In genomic region chr15:63857459-63857856, GRCh38 we compare ENCODE assay signal across 19 cellular contexts. TPM values are rescaled to one million over a fixed set of nuclear protein-coding genes. Genes with fewer than 3 reads are reported as not detected.
DNase-seq lines count a peak whose midpoint lies in the region; ATAC-seq, FAIRE-seq and TF ChIP-seq lines count a peak whose summit lies in the region.
"Had no signal": no experiment of that assay in that cellular context is flagged by ENCODE, and none has a peak within 500 bp of the region (broad histone marks: within the 10 kb centered on the region; RNA-seq: fewer than 3 reads in every experiment).

No MANE protein-coding gene starts in this region.

- H3K36me3 ChIP-seq in cardiac muscle cell (no peaks in the 10 kb centered on the region), astrocyte (ENCODE audit: insufficient read depth, low read length) (no peaks in the 10 kb centered on the region), mesenchymal stem cell (ENCODE audit: control insufficient read depth in 1 of 2, insufficient read depth in 2 of 2, low read depth in 1 of 2, low read length in 2 of 2) (no peaks in the 10 kb centered on the region), uterus (no peaks in the 10 kb centered on the region)
- H3K36me3 ChIP-seq: adrenal gland, SJCRH30 had no signal

- FAIRE-seq in astrocyte (lab: Jason Lieb, UNC) = no peak
- FAIRE-seq: D721Med had no signal

- no peak overlapping the region for H2AK5ac ChIP-seq in mesenchymal stem cell (ENCODE audit: low read length, severe bottlenecking)

- H4K91ac ChIP-seq in mesenchymal stem cell (ENCODE audit: low read length) = peak overlapping the region; percentile 29

- H4K8ac ChIP-seq in mesenchymal stem cell (ENCODE audit: low read length) = peak overlapping the region; percentile 32

- TF ChIP-seq CTCF in cardiac muscle cell (IDR thresholded peaks at IDR 0.05; ENCODE audit: low read depth, low read length) (no peak), astrocyte (IDR thresholded peaks at IDR 0.05; ENCODE audit: insufficient read depth, low read depth, low read length) (no peak), uterus (IDR thresholded peaks at IDR 0.05) (no peak)

- H3K4ac ChIP-seq in mesenchymal stem cell (ENCODE audit: low read depth in 1 of 2, low read length in 2 of 2) = no peak overlapping the region

- H3K79me2 ChIP-seq in astrocyte (ENCODE audit: insufficient read depth, low read length) = no peaks in the 10 kb centered on the region

- H3K23ac ChIP-seq in mesenchymal stem cell (ENCODE audit: low read length in 2 of 2) = no peak overlapping the region

- no peak overlapping the region for H2BK12ac ChIP-seq in mesenchymal stem cell (ENCODE audit: low read length in 2 of 2)

- WGBS in mesenchymal stem cell = 66% methylated on average over 3 of the region's 3 CpGs

- H3K27me3 Mint-ChIP-seq in astrocyte (ENCODE audit: low read depth, unreplicated experiment) = peaks cover 8% of the 10 kb centered on the region
- H3K27me3 Mint-ChIP-seq: stimulated activated naive CD8-positive, alpha-beta T cell treated with anti-CD3 and anti-CD28 coated beads, Interleukin-15, Interleukin-2, amounts not matched to agents 100 ng/mL and 50 ng/mL, for 24 hours had no signal

- H3K4me1 Mint-ChIP-seq in astrocyte (ENCODE audit: low read depth, unreplicated experiment) = peaks cover 16% of the 10 kb centered on the region

- H3K27ac ChIP-seq in cardiac muscle cell = peak overlapping the region; percentile 2
- peak overlapping the region; percentile 23 for H3K27ac ChIP-seq in astrocyte (ENCODE audit: low read depth, low read length)
- H3K27ac ChIP-seq in mesenchymal stem cell (ENCODE audit: low read length, poor library complexity, severe bottlenecking) = no peak overlapping the region
- peak overlapping the region; percentile 33 to 54 for H3K27ac ChIP-seq in uterus
- H3K27ac ChIP-seq: adrenal gland, epithelial cell of prostate, SJCRH30 had no signal

- intact Hi-C loops in Right ventricle myocardium superior (cut with DNase I) (no loop called here), uterus (cut with DNase I; ENCODE audit: low total_unique reads) (no loop called here)

- H2AFZ ChIP-seq in astrocyte (ENCODE audit: low read depth, low read length) (no peak overlapping the region), mesenchymal stem cell (ENCODE audit: low read depth, low read length) (no peak overlapping the region)

- H3K9ac ChIP-seq in astrocyte (ENCODE audit: low read length) (no peak overlapping the region), mesenchymal stem cell (ENCODE audit: low read length) (peak overlapping the region; percentile 0)

- DNase-seq in cardiac muscle cell (ENCODE audit: low read depth in 1 of 2, low spot score in 1 of 2) (no peak), Right ventricle myocardium superior (no peak), astrocyte (ENCODE audit: low read depth) (no peak), mesenchymal stem cell (no peak), uterus (peak in 1 of 2 donors; percentile 39), NCI-H1694 treated with DMSO at 0.1 percent for 48 hours (lab: John Stamatoyannopoulos, UW) (no peak)
- DNase-seq in stimulated activated CD4-positive, alpha-beta T cell treated with anti-CD3 and anti-CD28 coated beads, Interleukin-4, amount 100 ng/mL, for 4 hours = no peak
- DNase-seq: activated T-cell treated with anti-CD3 and anti-CD28 coated beads, Interleukin-2, amount 50 U/mL, for 48 hours; adrenal gland; KG1; NCI-H1105 treated with DMSO at 0.1 percent for 48 hours; NCI-H2227 treated with DMSO at 0.1 percent for 48 hours; occipital lobe; SJCRH30 had no signal

- H3K4me3 Mint-ChIP-seq in astrocyte (ENCODE audit: unreplicated experiment) = no peak overlapping the region
- H3K4me3 Mint-ChIP-seq: stimulated activated naive CD8-positive, alpha-beta T cell treated with anti-CD3 and anti-CD28 coated beads, Interleukin-15, Interleukin-2, amounts not matched to agents 100 ng/mL and 50 ng/mL, for 24 hours had no signal

- H2BK15ac ChIP-seq in mesenchymal stem cell (ENCODE audit: low read depth, poor library complexity, severe bottlenecking) = no peak overlapping the region

- no peak overlapping the region for H2BK120ac ChIP-seq in mesenchymal stem cell (ENCODE audit: low read depth, low read length)

- no peak overlapping the region for H3K18ac ChIP-seq in mesenchymal stem cell (ENCODE audit: low read depth in 1 of 2, low read length in 2 of 2)

- H3K4me2 ChIP-seq in astrocyte (ENCODE audit: low read length) = peak overlapping the region; percentile 29
- no peak overlapping the region for H3K4me2 ChIP-seq in mesenchymal stem cell (ENCODE audit: low read length, poor library complexity, severe bottlenecking)

- ATAC-seq in Right ventricle myocardium superior (ENCODE audit: poor library complexity) = no peak
- no peak for ATAC-seq in GM19328 (IDR thresholded peaks at IDR 0.05; ENCODE audit: unreplicated experiment)

- peak overlapping the region; percentile 66 for H3K27ac Mint-ChIP-seq in astrocyte (ENCODE audit: unreplicated experiment)

- no peaks in the 10 kb centered on the region for H3K4me1 ChIP-seq in cardiac muscle cell (ENCODE audit: low read depth)
- peaks cover 14% of the 10 kb centered on the region for H3K4me1 ChIP-seq in astrocyte (ENCODE audit: insufficient read depth, low read length)
- peaks cover 2% of the 10 kb centered on the region for H3K4me1 ChIP-seq in mesenchymal stem cell (ENCODE audit: control insufficient read depth, insufficient read depth, low read depth, low read length)
- H3K4me1 ChIP-seq in uterus = peaks cover 0 to 6% of the 10 kb centered on the region in 2 donors
- H3K4me1 ChIP-seq: adrenal gland, SJCRH30 had no signal

- H4K20me1 ChIP-seq in astrocyte (ENCODE audit: insufficient read depth, low read length) = no peaks in the 10 kb centered on the region

- H3K27me3 ChIP-seq in cardiac muscle cell (no peaks in the 10 kb centered on the region), astrocyte (ENCODE audit: insufficient read depth, low read length) (no peaks in the 10 kb centered on the region), mesenchymal stem cell (ENCODE audit: control insufficient read depth in 1 of 2, insufficient read depth in 1 of 2, low read length in 2 of 2) (peaks cover 5 to 6% of the 10 kb centered on the region in 2 experiments), uterus (no peaks in the 10 kb centered on the region)
- H3K27me3 ChIP-seq: adrenal gland, SJCRH30 had no signal

- no peaks in the 10 kb centered on the region for H3K79me1 ChIP-seq in mesenchymal stem cell (replicated peaks; ENCODE audit: low read length, poor library complexity, severe bottlenecking)

- no peak overlapping the region for H3K14ac ChIP-seq in mesenchymal stem cell (ENCODE audit: low read length in 2 of 2)

- no peak overlapping the region for H2BK5ac ChIP-seq in mesenchymal stem cell (ENCODE audit: low read depth, low read length, poor library complexity, severe bottlenecking)

- no peaks in the 10 kb centered on the region for H3K9me3 Mint-ChIP-seq in astrocyte (ENCODE audit: unreplicated experiment)
- H3K9me3 Mint-ChIP-seq: stimulated activated naive CD8-positive, alpha-beta T cell treated with anti-CD3 and anti-CD28 coated beads, Interleukin-15, Interleukin-2, amounts not matched to agents 100 ng/mL and 50 ng/mL, for 24 hours had no signal

- H3K9me3 ChIP-seq in cardiac muscle cell (ENCODE audit: low read depth) (no peaks in the 10 kb centered on the region), astrocyte (ENCODE audit: insufficient read depth, low read depth, low read length) (no peaks in the 10 kb centered on the region), mesenchymal stem cell (ENCODE audit: control insufficient read depth, low read length) (no peaks in the 10 kb centered on the region), uterus (no peaks in the 10 kb centered on the region)
- H3K9me3 ChIP-seq: adrenal gland, SJCRH30 had no signal

- no peaks in the 10 kb centered on the region for H3K36me3 Mint-ChIP-seq in astrocyte (ENCODE audit: low read depth, unreplicated experiment)

- H3K4me3 ChIP-seq in cardiac muscle cell (no peak overlapping the region), astrocyte (ENCODE audit: insufficient read depth, low read depth, low read length) (peak overlapping the region; percentile 2), mesenchymal stem cell (ENCODE audit: insufficient read depth in 1 of 2, low read depth in 1 of 2, low read length in 2 of 2) (no peak overlapping the region), uterus (no peak overlapping the region)
- H3K4me3 ChIP-seq: adrenal gland, coronary artery, SJCRH30 had no signal

- no peak for TF ChIP-seq POLR2A in uterus (IDR thresholded peaks at IDR 0.05)

RNA-seq across cellular contexts. Expression of gene HERC1, which starts 23.7 kb away (rescaled TPM):
- total RNA-seq in cardiac muscle cell = 74.4 and 84.3 TPM in 2 replicates
- 27.8 and 38.7 TPM in 2 replicates for polyA plus RNA-seq in cardiac muscle cell
- 75.2 TPM for total RNA-seq in Right ventricle myocardium superior
- 45.6 and 52.7 TPM in 2 replicates for total RNA-seq in astrocyte
- polyA plus RNA-seq in mesenchymal stem cell (2013, experiment 1 of 2) = 10.2 TPM
- 9.1 TPM for polyA plus RNA-seq in mesenchymal stem cell (2013, experiment 2 of 2)
- total RNA-seq in uterus = 100 to 1,000 TPM in 3 of 4 donors, 10 to 100 TPM in 1; 27.6 to 193 (median 131) TPM
